In the genomic region with DNA sequence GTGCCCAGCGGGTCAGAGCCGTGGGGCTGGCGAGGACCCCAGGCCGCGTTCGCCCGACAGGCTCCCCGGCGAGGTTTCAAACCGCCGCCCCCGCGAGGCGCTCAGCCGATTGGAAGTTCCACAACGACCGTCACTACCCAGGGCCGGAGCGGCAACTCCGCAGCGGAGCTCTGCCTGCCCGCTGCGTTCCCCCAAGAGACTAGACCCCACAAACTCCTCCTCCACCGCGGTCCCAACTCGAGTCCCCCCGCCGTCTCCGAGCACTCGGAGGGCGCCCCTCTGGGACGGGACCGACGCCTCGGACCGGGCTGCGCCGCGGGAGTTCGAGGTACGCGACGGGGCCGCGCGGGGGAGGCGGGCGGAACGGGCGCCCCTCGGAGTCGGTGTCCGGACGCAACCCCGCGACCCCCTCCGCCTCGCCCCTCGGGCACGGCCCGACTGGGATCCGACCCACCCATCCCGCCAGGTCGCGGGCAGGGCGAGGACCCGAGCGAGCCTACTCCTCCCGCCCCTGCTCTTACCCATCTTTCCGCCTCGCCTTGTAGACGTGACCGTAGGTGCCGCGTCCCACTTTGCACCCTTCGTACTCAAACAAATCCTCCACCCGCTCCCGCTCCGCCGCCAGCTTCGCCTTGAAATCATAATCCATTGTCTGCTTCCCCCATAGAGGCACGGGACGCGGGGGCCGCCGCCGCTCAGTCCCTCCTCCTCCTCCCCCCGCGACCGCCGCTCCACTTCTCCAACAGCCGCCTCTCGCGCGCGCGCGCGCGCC, we compare ENCODE assay signal across 8 cellular contexts. TPM values are rescaled to one million over a fixed set of nuclear protein-coding genes. Genes with fewer than 3 reads are reported as not detected.
DNase-seq lines count a peak whose midpoint lies in the region; ATAC-seq and TF ChIP-seq lines count a peak whose summit lies in the region.

No MANE protein-coding gene starts in this region.

- DNase-seq in COLO829 (ENCODE audit: low spot score) (peak; percentile 22), adrenal gland (peak; percentile 31 to 68 (median 54)), left ventricle myocardium inferior (peak; percentile 61), progenitor cell of endocrine pancreas (ENCODE audit: low spot score, unreplicated experiment) (peak; percentile 40), uterus (peak; percentile 35 to 46)

- H3K4me1 Mint-ChIP-seq in progenitor cell of endocrine pancreas (ENCODE audit: low read depth), result peaks cover 8% of the 10 kb centered on the region

- peaks cover 12% of the 10 kb centered on the region for H4K20me1 ChIP-seq in SU-DHL-6 (ENCODE audit: low read depth, low read length)

- H3K9me3 Mint-ChIP-seq in progenitor cell of endocrine pancreas (ENCODE audit: low read depth), result peaks cover 4% of the 10 kb centered on the region

- H3K4me1 ChIP-seq in HUES64 (ENCODE audit: insufficient read depth, low read length) (peaks cover 14% of the 10 kb centered on the region), adrenal gland (replicated peaks in 1 of 2) (peaks cover 8 to 30% of the 10 kb centered on the region in 2 donors), left ventricle myocardium inferior (peaks cover 29% of the 10 kb centered on the region), uterus (no peaks in the 10 kb centered on the region)

- no peaks in the 10 kb centered on the region for H3K9me2 ChIP-seq in SU-DHL-6 (replicated peaks; ENCODE audit: insufficient read depth, low read length)

- H3K9ac ChIP-seq in HUES64 (ENCODE audit: low read depth, low read length) (peak overlapping the region; percentile 81), SU-DHL-6 (ENCODE audit: low read length) (peak overlapping the region; percentile 89)

- peak overlapping the region; percentile 97 for H3K27ac ChIP-seq in HUES64 (ENCODE audit: low read depth, low read length)
- H3K27ac ChIP-seq in SU-DHL-6 (ENCODE audit: low read depth, low read length), result peak overlapping the region; percentile 84
- peak overlapping the region; percentile 80 to 95 (median 92) for H3K27ac ChIP-seq in adrenal gland
- H3K27ac ChIP-seq in left ventricle myocardium inferior (replicated peaks), result peak overlapping the region; percentile 94
- peak overlapping the region; percentile 97 to 98 for H3K27ac ChIP-seq in uterus

- H3K4me3 Mint-ChIP-seq in progenitor cell of endocrine pancreas (ENCODE audit: low read depth), result peak overlapping the region; percentile 100

- peak overlapping the region; percentile 100 for H3K27ac Mint-ChIP-seq in progenitor cell of endocrine pancreas

- no peaks in the 10 kb centered on the region for H3K27me3 ChIP-seq in HUES64 (ENCODE audit: insufficient read depth, low read length)
- H3K27me3 ChIP-seq in SU-DHL-6 (ENCODE audit: low read length), result no peaks in the 10 kb centered on the region
- H3K27me3 ChIP-seq in adrenal gland, result no peaks in the 10 kb centered on the region
- H3K27me3 ChIP-seq in left ventricle myocardium inferior (ENCODE audit: low read depth), result no peaks in the 10 kb centered on the region
- H3K27me3 ChIP-seq in uterus, result no peaks in the 10 kb centered on the region

- H3K36me3 ChIP-seq in HUES64 (ENCODE audit: insufficient read depth, low read length), result no peaks in the 10 kb centered on the region
- H3K36me3 ChIP-seq in SU-DHL-6 (ENCODE audit: low read length), result 0 out of 2 replicates have a peak, but pooled peaks cover 6% of the 10 kb centered on the region
- no peaks in the 10 kb centered on the region for H3K36me3 ChIP-seq in adrenal gland (replicated peaks in 1 of 2)
- H3K36me3 ChIP-seq in left ventricle myocardium inferior, result no peaks in the 10 kb centered on the region
- H3K36me3 ChIP-seq in uterus, result no peaks in the 10 kb centered on the region

- peak; percentile 8 for ATAC-seq in GM21367 (IDR thresholded peaks at IDR 0.05; ENCODE audit: unreplicated experiment)

- TF ChIP-seq POLR2A in adrenal gland (IDR thresholded peaks at IDR 0.05) (no peak), uterus (IDR thresholded peaks at IDR 0.05) (no peak)

- peak overlapping the region; percentile 60 for H3K4me3 ChIP-seq in HUES64 (ENCODE audit: low read length)
- peak overlapping the region; percentile 67 for H3K4me3 ChIP-seq in SU-DHL-6 (ENCODE audit: insufficient read depth, low read length, poor library complexity, severe bottlenecking)
- H3K4me3 ChIP-seq in adrenal gland, result peak overlapping the region; percentile 8 to 81 (median 72)
- H3K4me3 ChIP-seq in left ventricle myocardium inferior, result peak overlapping the region; percentile 100
- peak overlapping the region; percentile 87 to 91 for H3K4me3 ChIP-seq in uterus

- intact Hi-C loops in adrenal gland (cut with DNase I), result loop anchor here in 1 of 2 donors (5.0 kb wide), 1 partner anchor 68 kb away; no protein-coding TSS in a partner anchor
- intact Hi-C loops in left ventricle myocardium inferior (cut with micrococcal nuclease), result loop anchor here (10.0 kb wide), 1 partner anchor 60 kb away; the partner anchor contains the start of gene AMD1
- intact Hi-C loops in uterus (cut with DNase I; ENCODE audit: low total_unique reads), result loop anchor here (10.0 kb wide), 1 partner anchor 60 kb away; the partner anchor contains the start of gene AMD1

- peaks cover 53% of the 10 kb centered on the region for H3K79me2 ChIP-seq in SU-DHL-6 (ENCODE audit: insufficient read depth, low read length)

- H3K36me3 Mint-ChIP-seq in progenitor cell of endocrine pancreas (ENCODE audit: insufficient read depth), result peaks cover 3% of the 10 kb centered on the region

- whole genome bisulfite sequencing in HUES64, result under 1% methylated on average over 100 of the region's 100 CpGs
- WGBS in adrenal gland, 4 donors, result 0 to 1% (median 0%) methylated on average over 24 to 100 of the region's 100 CpGs

- peak overlapping the region; percentile 72 for H2AFZ ChIP-seq in SU-DHL-6 (ENCODE audit: low read depth, low read length, severe bottlenecking)

- TF ChIP-seq CTCF in SU-DHL-6 (IDR thresholded peaks at IDR 0.05; ENCODE audit: insufficient read depth, low read length, poor library complexity, severe bottlenecking) (no peak), adrenal gland (IDR thresholded peaks at IDR 0.05) (no peak), left ventricle myocardium inferior (IDR thresholded peaks at IDR 0.05; ENCODE audit: borderline replicate concordance) (no peak), progenitor cell of endocrine pancreas (IDR thresholded peaks at IDR 0.05; ENCODE audit: unreplicated experiment) (no peak), uterus (IDR thresholded peaks at IDR 0.05) (no peak)

- peak overlapping the region; percentile 80 for H3K4me2 ChIP-seq in SU-DHL-6 (ENCODE audit: low read depth, low read length, poor library complexity, severe bottlenecking)

- H3K27me3 Mint-ChIP-seq in progenitor cell of endocrine pancreas, result no peaks in the 10 kb centered on the region

- no peaks in the 10 kb centered on the region for H3K9me3 ChIP-seq in HUES64 (ENCODE audit: insufficient read depth, low read depth, low read length)
- H3K9me3 ChIP-seq in SU-DHL-6 (ENCODE audit: insufficient read depth, low read length), result peaks cover 4% of the 10 kb centered on the region; the same call in 1 of the 2 replicates
- no peaks in the 10 kb centered on the region for H3K9me3 ChIP-seq in adrenal gland (replicated peaks in 1 of 3)
- H3K9me3 ChIP-seq in left ventricle myocardium inferior (replicated peaks), result no peaks in the 10 kb centered on the region
- H3K9me3 ChIP-seq in uterus, result no peaks in the 10 kb centered on the region

- peaks cover 31% of the 10 kb centered on the region for H3F3A ChIP-seq in SU-DHL-6 (ENCODE audit: insufficient read depth)

RNA-seq across cellular contexts. Expression of gene CDK19, which starts 0.6 kb away (rescaled TPM):
- 4.3 TPM for polyA plus RNA-seq in HUES64 (2013, experiment 1 of 2)
- 7.1 TPM for polyA plus RNA-seq in HUES64 (2013, experiment 2 of 2)
- total RNA-seq in adrenal gland (10 to 100 TPM in 3 of 8 donors, 1 to 10 TPM in 5; 5.4 to 59.1 (median 8.8) TPM), left ventricle myocardium inferior (9.1 TPM), progenitor cell of endocrine pancreas (26.2 and 26.4 TPM in 2 replicates), uterus (10 to 100 TPM in 2 of 4 donors, 1 to 10 TPM in 2; 1.0 to 34.3 (median 12.9) TPM)
- 1 to 10 TPM; 3.5 to 5.6 (median 4.5) TPM for polyA plus RNA-seq in adrenal gland

RNA-seq across cellular contexts. Expression of gene AMD1, which starts 59.9 kb away (rescaled TPM):
- 134 TPM for polyA plus RNA-seq in HUES64 (2013, experiment 1 of 2)
- 118 TPM for polyA plus RNA-seq in HUES64 (2013, experiment 2 of 2)
- 10 to 100 TPM; 21.3 to 64.1 (median 43.5) TPM for total RNA-seq in adrenal gland
- 10 to 100 TPM; 15.4 to 62.5 (median 19.3) TPM for polyA plus RNA-seq in adrenal gland
- 72.8 TPM for total RNA-seq in left ventricle myocardium inferior
- total RNA-seq in progenitor cell of endocrine pancreas, result 75.0 and 75.2 TPM in 2 replicates
- total RNA-seq in uterus, result 100 to 1,000 TPM in 3 of 4 donors, 10 to 100 TPM in 1; 75.8 to 121 (median 101) TPM

Comparison
In these comparisons a context has a peak if more than half of its experiments do, and no peak if none do; other contexts are left out.
1. Peak in every context shown above with its lines: DNase-seq, ATAC-seq, H3K4me3 ChIP-seq and H3K27ac ChIP-seq.